ENCODE assay signal across 8 cellular contexts in the genomic region with DNA sequence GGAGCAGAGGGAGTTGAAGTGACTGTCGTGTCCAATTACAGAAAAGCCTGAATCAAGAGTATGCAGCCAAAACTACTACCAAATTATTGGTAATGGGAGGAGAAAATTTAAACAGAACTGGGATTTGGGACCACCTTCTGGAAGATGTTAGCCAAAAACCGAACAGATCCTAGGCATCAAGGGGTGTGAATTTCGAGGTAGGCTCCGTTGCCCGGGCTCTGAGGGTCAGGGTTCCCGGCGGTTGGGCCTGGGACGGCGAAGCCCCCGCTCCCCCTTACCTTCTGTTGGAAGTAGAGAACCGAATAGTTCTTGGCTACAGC. TPM values are rescaled to one million over a fixed set of nuclear protein-coding genes. Genes with fewer than 3 reads are reported as not detected.
DNase-seq lines count a peak whose midpoint lies in the region; ATAC-seq and TF ChIP-seq lines count a peak whose summit lies in the region.

No MANE protein-coding gene starts in this region.

- peak overlapping the region; percentile 61 to 68 for H3K4me3 ChIP-seq in left lung
- peak overlapping the region; percentile 4 to 72 (median 66) for H3K4me3 ChIP-seq in transverse colon

- H3K27ac Mint-ChIP-seq in activated naive CD8-positive, alpha-beta T cell treated with anti-CD3 and anti-CD28 coated beads for 36 hours: peak overlapping the region; percentile 99

- H3K27ac ChIP-seq in left lung (peak overlapping the region; percentile 79 to 98), transverse colon (peak overlapping the region; percentile 94 to 96 (median 96))

- H3K9me3 ChIP-seq in left lung: no peaks in the 10 kb centered on the region
- no peaks in the 10 kb centered on the region for H3K9me3 ChIP-seq in transverse colon

- H3K4me3 Mint-ChIP-seq in activated naive CD8-positive, alpha-beta T cell treated with anti-CD3 and anti-CD28 coated beads for 36 hours: peak overlapping the region; percentile 100

- no peak for TF ChIP-seq POLR2A in transverse colon (IDR thresholded peaks at IDR 0.05)

- DNase-seq in AG08395 (ENCODE audit: low spot score) (peak; percentile 5), left lung (no peak), transverse colon (no peak), AML-193 (lab: John Stamatoyannopoulos, UW) (no peak), DMS153 treated with DMSO at 0.1 percent for 48 hours (lab: John Stamatoyannopoulos, UW; ENCODE audit: unreplicated experiment) (no peak)
- no peak for DNase-seq in activated naive CD8-positive, alpha-beta T cell treated with anti-CD3 and anti-CD28 coated beads for 36 hours

- peaks cover 7% of the 10 kb centered on the region for H3K9me3 Mint-ChIP-seq in activated naive CD8-positive, alpha-beta T cell treated with anti-CD3 and anti-CD28 coated beads for 36 hours

- H3K4me1 Mint-ChIP-seq in activated naive CD8-positive, alpha-beta T cell treated with anti-CD3 and anti-CD28 coated beads for 36 hours: peaks cover 57% of the 10 kb centered on the region

- intact Hi-C loops in left lung (cut with DNase I) (loop anchor here in 1 of 2 donors (10.0 kb wide), 1 partner anchor 355 kb away; no protein-coding TSS in a partner anchor), transverse colon (cut with DNase I; ENCODE audit: low total_unique reads) (loop anchor here (10.0 kb wide), 2 partner anchors 255 to 345 kb away; a partner anchor contains a TSS)

- TF ChIP-seq CTCF in left lung (IDR thresholded peaks at IDR 0.05): no peak
- no peak for TF ChIP-seq CTCF in transverse colon (IDR thresholded peaks at IDR 0.05)

- peaks cover 25% of the 10 kb centered on the region for H3K36me3 Mint-ChIP-seq in activated naive CD8-positive, alpha-beta T cell treated with anti-CD3 and anti-CD28 coated beads for 36 hours

- ATAC-seq in GM21723 (IDR thresholded peaks at IDR 0.05; ENCODE audit: unreplicated experiment): peak; percentile 5
- ATAC-seq in left lung: no peak
- no peak for ATAC-seq in HG02623 (IDR thresholded peaks at IDR 0.05; ENCODE audit: unreplicated experiment)

- no peaks in the 10 kb centered on the region for H3K27me3 Mint-ChIP-seq in activated naive CD8-positive, alpha-beta T cell treated with anti-CD3 and anti-CD28 coated beads for 36 hours

- WGBS in transverse colon (ENCODE audit: low coverage in 1 of 2), 2 donors: 0% methylated on average over 1 to 11 of the region's 11 CpGs

- TF ChIP-seq EP300 in transverse colon (IDR thresholded peaks at IDR 0.05; ENCODE audit: low read depth): no peak

- H3K4me1 ChIP-seq in left lung: peaks cover 9 to 58% of the 10 kb centered on the region in 2 donors
- peaks cover 7 to 45% (median 24%) of the 10 kb centered on the region in 4 donors for H3K4me1 ChIP-seq in transverse colon

- H3K27me3 ChIP-seq in left lung: no peaks in the 10 kb centered on the region
- no peaks in the 10 kb centered on the region for H3K27me3 ChIP-seq in transverse colon

- in situ Hi-C loops in transverse colon (cut with MboI; ENCODE audit: low pct_ligation_motif_present in 1 of 4, low pct_unique_long_range_greater_than_20kb in 1 of 4, low sequenced_read_pairs in 3 of 4): loop anchor here (5.0 to 25.0 kb wide), 8 partner anchors 165 to 385 kb away; a partner anchor contains a TSS

- H3K36me3 ChIP-seq in left lung (no peaks in the 10 kb centered on the region), transverse colon (no peaks in the 10 kb centered on the region)

RNA-seq across cellular contexts. Expression of a gene that starts 0.3 kb away (rescaled TPM):
- total RNA-seq in activated naive CD8-positive, alpha-beta T cell treated with anti-CD3 and anti-CD28 coated beads for 36 hours: 10 to 100 TPM; 30.3 to 30.8 TPM
- 10 to 100 TPM; 82.4 to 88.0 TPM for total RNA-seq in left lung
- 10 to 100 TPM; 20.9 to 34.8 (median 29.9) TPM for total RNA-seq in transverse colon

RNA-seq across cellular contexts. Expression of a gene that starts 1.6 kb away (rescaled TPM):
- 10 to 100 TPM; 28.8 to 31.8 TPM for total RNA-seq in activated naive CD8-positive, alpha-beta T cell treated with anti-CD3 and anti-CD28 coated beads for 36 hours
- total RNA-seq in left lung (1 to 10 TPM; 2.9 to 4.2 TPM), transverse colon (1 to 10 TPM in 1 of 4 donors, under 1 TPM in 1, not detected in 2; 0.95 to 1.1 TPM)

Comparison
In these comparisons a context has a peak if more than half of its experiments do, and no peak if none do; other contexts are left out.
1. RNA of a gene that starts 1.6 kb away (total RNA-seq): 28.8 to 31.8 TPM in activated naive CD8-positive, alpha-beta T cell treated with anti-CD3 and anti-CD28 coated beads for 36 hours; 2.9 to 4.2 TPM in left lung and 0.95 to 1.1 TPM in transverse colon; every median in the first group is over 4 times any median in the second.